In the genomic region with DNA sequence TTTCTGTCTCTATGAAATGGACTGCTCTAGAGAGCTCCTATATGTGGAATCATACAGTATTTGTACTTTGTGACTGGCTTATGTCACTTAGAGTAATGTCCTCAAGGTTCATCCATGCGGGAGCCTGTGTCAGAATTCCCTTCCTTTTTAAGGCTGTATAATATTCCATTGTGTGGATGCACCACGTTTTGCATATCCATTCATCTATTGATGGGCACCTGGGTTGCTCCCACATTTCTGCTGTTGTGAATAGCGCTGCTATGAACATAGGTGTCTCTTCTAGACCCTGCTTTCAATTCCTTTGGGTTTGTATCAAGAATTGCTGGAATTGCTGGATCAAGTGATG, we compare ENCODE assay signal across 36 cellular contexts.
"Had no signal": no experiment of that assay in that cellular context is flagged by ENCODE, and none has a peak within 500 bp of the region (broad histone marks: within the 10 kb centered on the region; RNA-seq: fewer than 3 reads in every experiment).

No MANE protein-coding gene starts in this region.

- H3K9me3 ChIP-seq: MG63 had no signal

- DNase-seq: MG63, MM.1S, MV-4-11, NCI-H1048, NCI-H1092, NCI-H1092 treated with DMSO at 0.1 percent for 48 hours, NCI-H1105, NCI-H1105 treated with DMSO at 0.1 percent for 48 hours, NCI-H1417, NCI-H1417 treated with DMSO at 0.1 percent for 48 hours, NCI-H1436, NCI-H1436 treated with DMSO at 0.1 percent for 48 hours, NCI-H146, NCI-H1694, NCI-H1694 treated with DMSO at 0.1 percent for 48 hours, NCI-H187, NCI-H187 treated with DMSO at 0.1 percent for 48 hours, NCI-H1930, NCI-H2029, NCI-H2029 treated with DMSO at 0.1 percent for 48 hours, NCI-H2081, NCI-H2081 treated with DMSO at 0.1 percent for 48 hours, NCI-H2107, NCI-H2171, NCI-H2171 treated with DMSO at 0.1 percent for 48 hours, NCI-H2227 treated with DMSO at 0.1 percent for 48 hours, NCI-H226, NCI-H345, NCI-H446, NCI-H446 treated with DMSO at 0.1 percent for 48 hours, NCI-H510A, NCI-H510A treated with DMSO at 0.1 percent for 48 hours, NCI-H524, NCI-H524 treated with DMSO at 0.1 percent for 48 hours, NCI-H526, NCI-H526 treated with DMSO at 0.1 percent for 48 hours had no signal

- H3K36me3 ChIP-seq: MG63 had no signal

- H3K27me3 ChIP-seq: MG63 had no signal

- H3K4me3 ChIP-seq: MG63 had no signal
